29 cellular contexts compared by ENCODE assay signal in the genomic region with DNA sequence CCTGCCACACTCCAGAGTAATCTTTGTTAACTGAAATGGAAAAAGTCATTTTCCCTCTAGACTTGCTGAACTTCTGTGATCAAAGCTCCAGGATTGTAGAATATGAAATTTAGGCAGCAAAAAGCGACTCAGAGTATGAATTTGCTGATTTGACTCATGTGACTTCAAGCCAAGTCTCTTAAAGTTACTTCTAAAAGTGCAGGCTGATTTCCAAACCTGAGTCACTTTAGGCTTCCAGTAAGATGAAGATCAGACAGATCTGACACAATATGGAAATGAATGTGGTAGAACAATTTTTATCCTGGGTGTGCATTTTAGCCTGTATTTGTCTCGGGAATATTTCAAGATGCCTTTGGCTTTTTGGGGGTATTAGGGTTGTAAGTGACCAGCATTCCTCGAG.
DNase-seq lines count a peak whose midpoint lies in the region; ATAC-seq, FAIRE-seq and TF ChIP-seq lines count a peak whose summit lies in the region.
"Had no signal": no experiment of that assay in that cellular context is flagged by ENCODE, and none has a peak within 500 bp of the region (broad histone marks: within the 10 kb centered on the region; RNA-seq: fewer than 3 reads in every experiment).

No MANE protein-coding gene starts in this region.

- CTCF ChIA-PET in SK-N-SH (lab: Yijun Ruan, JAX): interaction anchor here (0.7 to 1.4 kb wide), 2 partner anchors 9 to 24 kb away, joined by 3 to 6 read pairs; no protein-coding TSS in a partner anchor

- H3K4me1 ChIP-seq in SK-N-SH (ENCODE audit: control insufficient read depth in 1 of 2, insufficient read depth in 2 of 2, low read depth in 1 of 2, low read length in 1 of 2): no peaks in the 10 kb centered on the region
- no peaks in the 10 kb centered on the region for H3K4me1 ChIP-seq in astrocyte (ENCODE audit: insufficient read depth, low read length)
- H3K4me1 ChIP-seq: body of pancreas, prostate gland had no signal

- H3K9me3 Mint-ChIP-seq in astrocyte (ENCODE audit: unreplicated experiment): no peaks in the 10 kb centered on the region
- H3K9me3 Mint-ChIP-seq: activated B cell treated with CpG ODN at 0.5 μM for 24 hours; activated CD4-positive, alpha-beta memory T cell treated with anti-CD3 and anti-CD28 coated beads for 36 hours; activated naive CD4-positive, alpha-beta T cell treated with anti-CD3 and anti-CD28 coated beads, Interleukin-2, amount 50 U/mL, for 72 hours; activated T-helper 17 cell treated with anti-CD3 and anti-CD28 coated beads, Interleukin-2, amount 50 U/mL, for 72 hours; H9 had no signal

- H3K9me3 ChIP-seq in SK-N-SH (no peaks in the 10 kb centered on the region), astrocyte (ENCODE audit: insufficient read depth, low read depth, low read length) (no peaks in the 10 kb centered on the region)
- H3K9me3 ChIP-seq: neutrophil, prostate gland had no signal

- ATAC-seq in SK-N-SH treated with all-trans-retinoic acid at 6 μM for 48 hours (peak; percentile 42; the same call in 2 of the 3 replicates), GM18907 (IDR thresholded peaks at IDR 0.05; ENCODE audit: unreplicated experiment) (no peak)
- ATAC-seq: activated T-helper 17 cell treated with anti-CD3 and anti-CD28 coated beads, Interleukin-2, amount 50 U/mL, for 72 hours; body of pancreas; left colon; Right ventricle myocardium inferior had no signal

- FAIRE-seq in astrocyte (lab: Jason Lieb, UNC): no peak

- H3K27ac Mint-ChIP-seq in astrocyte (ENCODE audit: unreplicated experiment): no peak overlapping the region
- H3K27ac Mint-ChIP-seq: activated B cell treated with CpG ODN at 0.5 μM for 24 hours; activated CD4-positive, alpha-beta memory T cell treated with anti-CD3 and anti-CD28 coated beads for 36 hours; activated naive CD4-positive, alpha-beta T cell treated with anti-CD3 and anti-CD28 coated beads, Interleukin-2, amount 50 U/mL, for 72 hours; activated T-helper 17 cell treated with anti-CD3 and anti-CD28 coated beads, Interleukin-2, amount 50 U/mL, for 72 hours had no signal

- no peaks in the 10 kb centered on the region for H3K27me3 Mint-ChIP-seq in astrocyte (ENCODE audit: low read depth, unreplicated experiment)
- H3K27me3 Mint-ChIP-seq: activated B cell treated with CpG ODN at 0.5 μM for 24 hours had no signal

- no peaks in the 10 kb centered on the region for H4K20me1 ChIP-seq in SK-N-SH (ENCODE audit: insufficient read depth)
- H4K20me1 ChIP-seq in astrocyte (ENCODE audit: insufficient read depth, low read length): no peaks in the 10 kb centered on the region

- no peaks in the 10 kb centered on the region for H3K9me2 ChIP-seq in SK-N-SH

- 28% methylated on average over 3 of the region's 3 CpGs for WGBS in SK-N-SH (ENCODE audit: low lambda C conversion rate)

- TF ChIP-seq CTCF in SK-N-SH (IDR thresholded peaks at IDR 0.05) (no peak), astrocyte (IDR thresholded peaks at IDR 0.05; ENCODE audit: insufficient read depth, low read depth, low read length) (no peak)

- H3K27ac ChIP-seq in SK-N-SH (ENCODE audit: low read depth in 2 of 2, low read length in 1 of 2) (no peak overlapping the region), astrocyte (ENCODE audit: low read depth, low read length) (no peak overlapping the region)
- H3K27ac ChIP-seq: body of pancreas, esophagus muscularis mucosa, neutrophil, prostate gland had no signal

- no peaks in the 10 kb centered on the region for H3K36me3 ChIP-seq in SK-N-SH (replicated peaks in 1 of 2; ENCODE audit: control insufficient read depth in 1 of 2, insufficient read depth in 2 of 2, low read length in 1 of 2)
- no peaks in the 10 kb centered on the region for H3K36me3 ChIP-seq in astrocyte (ENCODE audit: insufficient read depth, low read length)
- H3K36me3 ChIP-seq: esophagus muscularis mucosa, neutrophil, prostate gland had no signal

- H3K4me2 ChIP-seq in SK-N-SH (no peak overlapping the region), astrocyte (ENCODE audit: low read length) (no peak overlapping the region)

- no peak overlapping the region for H3K4me3 ChIP-seq in SK-N-SH (ENCODE audit: low read depth in 2 of 2, low read length in 1 of 2)
- H3K4me3 ChIP-seq in astrocyte (ENCODE audit: insufficient read depth, low read depth, low read length): no peak overlapping the region
- H3K4me3 ChIP-seq: body of pancreas, esophagus muscularis mucosa, prostate gland had no signal

- H3K9ac ChIP-seq in SK-N-SH (no peak overlapping the region), astrocyte (ENCODE audit: low read length) (no peak overlapping the region)

- POLR2A ChIA-PET in SK-N-SH (lab: Yijun Ruan, JAX): no interaction called here

- no peak overlapping the region for H3K4me3 Mint-ChIP-seq in astrocyte (ENCODE audit: unreplicated experiment)
- H3K4me3 Mint-ChIP-seq: activated B cell treated with CpG ODN at 0.5 μM for 24 hours; activated CD4-positive, alpha-beta memory T cell treated with anti-CD3 and anti-CD28 coated beads for 36 hours; activated T-helper 17 cell treated with anti-CD3 and anti-CD28 coated beads, Interleukin-2, amount 50 U/mL, for 72 hours; H9 had no signal

- no peaks in the 10 kb centered on the region for H3K36me3 Mint-ChIP-seq in astrocyte (ENCODE audit: low read depth, unreplicated experiment)
- H3K36me3 Mint-ChIP-seq: activated CD4-positive, alpha-beta memory T cell treated with anti-CD3 and anti-CD28 coated beads for 36 hours; activated naive CD4-positive, alpha-beta T cell treated with anti-CD3 and anti-CD28 coated beads, Interleukin-2, amount 50 U/mL, for 72 hours had no signal

- H3K4me1 Mint-ChIP-seq in astrocyte (ENCODE audit: low read depth, unreplicated experiment): peaks cover 3% of the 10 kb centered on the region
- H3K4me1 Mint-ChIP-seq: activated B cell treated with CpG ODN at 0.5 μM for 24 hours; activated T-helper 17 cell treated with anti-CD3 and anti-CD28 coated beads, Interleukin-2, amount 50 U/mL, for 72 hours had no signal

- TF ChIP-seq RAD21 in SK-N-SH (IDR thresholded peaks at IDR 0.05; ENCODE audit: low read length): no peak

- TF ChIP-seq EP300 in SK-N-SH (IDR thresholded peaks at IDR 0.05; ENCODE audit: borderline replicate concordance in 1 of 2, low read depth in 1 of 2, low read length in 1 of 2): no peak

- H3K27me3 ChIP-seq in SK-N-SH (ENCODE audit: insufficient read depth): no peaks in the 10 kb centered on the region
- H3K27me3 ChIP-seq in astrocyte (ENCODE audit: insufficient read depth, low read length): no peaks in the 10 kb centered on the region
- H3K27me3 ChIP-seq: body of pancreas, neutrophil had no signal

- H3F3A ChIP-seq in SK-N-SH (replicated peaks; ENCODE audit: insufficient read depth): peaks cover 5% of the 10 kb centered on the region

- no peak overlapping the region for H2AFZ ChIP-seq in SK-N-SH (ENCODE audit: low read depth)
- H2AFZ ChIP-seq in astrocyte (ENCODE audit: low read depth, low read length): no peak overlapping the region

- no peaks in the 10 kb centered on the region for H3K79me2 ChIP-seq in SK-N-SH (ENCODE audit: insufficient read depth)
- no peaks in the 10 kb centered on the region for H3K79me2 ChIP-seq in astrocyte (ENCODE audit: insufficient read depth, low read length)

- DNase-seq in SK-N-SH (no peak), astrocyte (ENCODE audit: low read depth) (peak; percentile 63), fibroblast of peridontal ligament (ENCODE audit: extremely low read depth) (peak; percentile 53), NCI-H1048 (lab: John Stamatoyannopoulos, UW) (no peak), kidney glomerular epithelial cell (lab: John Stamatoyannopoulos, UW) (no peak), NOMO-1 treated with DMSO at 0.1 percent for 48 hours (lab: John Stamatoyannopoulos, UW; ENCODE audit: unreplicated experiment) (no peak)
- DNase-seq: 8988T; activated B cell treated with CpG ODN at 0.5 μM for 24 hours; activated CD4-positive, alpha-beta memory T cell treated with anti-CD3 and anti-CD28 coated beads for 36 hours; activated CD8-positive, alpha-beta memory T cell treated with anti-CD3 and anti-CD28 coated beads, Interleukin-2, amount 50 U/mL, for 48 hours; body of pancreas; effector CD8-positive, alpha-beta T cell; H9; left colon; mesendoderm; NCI-H1105; NCI-H2029 treated with DMSO at 0.1 percent for 48 hours; NCI-H774; stimulated activated CD8-positive, alpha-beta memory T cell treated with anti-CD3 and anti-CD28 coated beads, Interleukin-4, amount 100 ng/mL, for 48 hours; T1000; trophoblast cell had no signal

TF ChIP-seq in SK-N-SH treated with all-trans-retinoic acid at 6 μM for 48 hours, 23 proteins besides CTCF, POLR2A, EP300 and RAD21:
- TF ChIP-seq PATZ1 (CRISPR knock-in tag; IDR thresholded peaks at IDR 0.05; ENCODE audit: borderline replicate concordance): no peak
- no peak for TF ChIP-seq TCF4 (CRISPR knock-in tag; IDR thresholded peaks at IDR 0.05; ENCODE audit: borderline replicate concordance)

TF ChIP-seq in SK-N-SH, 30 proteins besides CTCF, POLR2A, EP300 and RAD21 (continues in another document):
- TF ChIP-seq RXRA (IDR thresholded peaks at IDR 0.05; ENCODE audit: borderline replicate concordance, low read depth) (no peak), POLR2AphosphoS5 (IDR thresholded peaks at IDR 0.05; ENCODE audit: low read depth, low read length) (no peak), SMC3 (IDR thresholded peaks at IDR 0.05; ENCODE audit: low read depth, low read length) (no peak), SIN3A (IDR thresholded peaks at IDR 0.05; ENCODE audit: borderline replicate concordance, low read depth, low read length) (no peak), YY1 (IDR thresholded peaks at IDR 0.05; ENCODE audit: low read depth) (no peak), GATA2 (CRISPR knock-in tag; IDR thresholded peaks at IDR 0.05) (no peak), TAF1 (IDR thresholded peaks at IDR 0.05; ENCODE audit: borderline replicate concordance, low read depth, low read length) (no peak), FOSL2 (IDR thresholded peaks at IDR 0.05; ENCODE audit: borderline replicate concordance, low read depth) (no peak)
- TF ChIP-seq, protein P1, sequence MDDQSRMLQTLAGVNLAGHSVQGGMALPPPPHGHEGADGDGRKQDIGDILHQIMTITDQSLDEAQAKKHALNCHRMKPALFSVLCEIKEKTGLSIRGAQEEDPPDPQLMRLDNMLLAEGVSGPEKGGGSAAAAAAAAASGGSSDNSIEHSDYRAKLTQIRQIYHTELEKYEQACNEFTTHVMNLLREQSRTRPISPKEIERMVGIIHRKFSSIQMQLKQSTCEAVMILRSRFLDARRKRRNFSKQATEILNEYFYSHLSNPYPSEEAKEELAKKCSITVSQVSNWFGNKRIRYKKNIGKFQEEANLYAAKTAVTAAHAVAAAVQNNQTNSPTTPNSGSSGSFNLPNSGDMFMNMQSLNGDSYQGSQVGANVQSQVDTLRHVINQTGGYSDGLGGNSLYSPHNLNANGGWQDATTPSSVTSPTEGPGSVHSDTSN (IDR thresholded peaks at IDR 0.05): no peak
- TF ChIP-seq, protein P2, sequence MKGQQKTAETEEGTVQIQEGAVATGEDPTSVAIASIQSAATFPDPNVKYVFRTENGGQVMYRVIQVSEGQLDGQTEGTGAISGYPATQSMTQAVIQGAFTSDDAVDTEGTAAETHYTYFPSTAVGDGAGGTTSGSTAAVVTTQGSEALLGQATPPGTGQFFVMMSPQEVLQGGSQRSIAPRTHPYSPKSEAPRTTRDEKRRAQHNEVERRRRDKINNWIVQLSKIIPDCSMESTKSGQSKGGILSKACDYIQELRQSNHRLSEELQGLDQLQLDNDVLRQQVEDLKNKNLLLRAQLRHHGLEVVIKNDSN (IDR thresholded peaks at IDR 0.05; ENCODE audit: borderline replicate concordance, low read depth): no peak

Comparison
In these comparisons a context has a peak if more than half of its experiments do, and no peak if none do; other contexts are left out.
1. DNase-seq: peak in astrocyte (single experiment) and fibroblast of peridontal ligament (single experiment); none in SK-N-SH (single experiment), NCI-H1048 (single experiment), kidney glomerular epithelial cell (single experiment) and NOMO-1 treated with DMSO at 0.1 percent for 48 hours (single experiment).